Comparison of ENCODE assay signal across 9 cellular contexts in the genomic region with DNA sequence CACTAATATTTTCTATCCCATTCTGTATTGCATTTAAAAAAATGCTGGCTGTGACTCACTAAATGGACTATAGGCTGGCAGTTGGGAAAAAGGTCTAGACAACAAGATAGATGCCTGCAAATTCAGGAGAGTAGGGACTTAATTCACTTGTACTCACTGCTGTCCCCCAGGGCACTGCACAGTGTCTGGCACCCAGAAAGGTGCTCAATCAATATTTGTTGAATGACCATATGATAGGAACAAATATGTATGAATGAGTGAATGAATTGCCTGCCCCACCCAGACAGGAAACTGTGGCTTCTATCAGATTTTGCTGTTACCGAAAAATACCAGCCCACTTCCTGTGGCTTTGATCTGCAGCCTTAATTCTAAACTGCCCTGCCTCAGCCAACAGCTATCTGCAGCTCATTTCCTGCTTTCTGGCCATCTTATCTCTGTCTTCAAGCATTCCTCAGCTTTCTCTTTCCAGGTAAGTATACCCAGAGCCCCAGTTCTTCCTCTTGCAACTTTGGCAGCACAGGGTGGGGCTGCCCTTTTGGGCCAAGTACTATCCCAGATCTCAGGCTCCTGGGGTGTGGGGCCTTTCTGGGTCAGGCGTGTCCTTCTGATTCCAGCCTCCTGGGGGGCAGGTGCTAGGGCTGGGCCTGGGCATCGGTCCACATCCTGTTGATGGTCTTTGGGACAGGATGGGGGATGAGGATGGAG. TPM values are rescaled to one million over a fixed set of nuclear protein-coding genes. Genes with fewer than 3 reads are reported as not detected.
DNase-seq lines count a peak whose midpoint lies in the region; ATAC-seq and TF ChIP-seq lines count a peak whose summit lies in the region.
"Had no signal": no experiment of that assay in that cellular context is flagged by ENCODE, and none has a peak within 500 bp of the region (broad histone marks: within the 10 kb centered on the region; RNA-seq: fewer than 3 reads in every experiment).

No MANE protein-coding gene starts in this region.

- H3K4me3 Mint-ChIP-seq in naive thymus-derived CD8-positive, alpha-beta T cell: peak overlapping the region; percentile 58 to 85 (median 76)

- H3K9me3 Mint-ChIP-seq in naive thymus-derived CD8-positive, alpha-beta T cell: no peaks in the 10 kb centered on the region

- ATAC-seq in naive thymus-derived CD8-positive, alpha-beta T cell: peak; percentile 85 to 87
- no peak for ATAC-seq in HG03520 (IDR thresholded peaks at IDR 0.05; ENCODE audit: unreplicated experiment)

- no peaks in the 10 kb centered on the region for H3K36me3 Mint-ChIP-seq in naive thymus-derived CD8-positive, alpha-beta T cell

- peaks cover 43 to 65% (median 58%) of the 10 kb centered on the region in 4 donors for H3K4me1 Mint-ChIP-seq in naive thymus-derived CD8-positive, alpha-beta T cell

- WGBS in GM23248 (ENCODE audit: low coverage in 1 of 2, low lambda C conversion rate in 2 of 2, missing lambda C conversion rate in 2 of 2), 2 experiments: 52 to 59% methylated on average over 3 of the region's 3 CpGs

- H3K9me3 ChIP-seq in GM23248 (ENCODE audit: low read depth): no peaks in the 10 kb centered on the region

- no peaks in the 10 kb centered on the region for H3K9me2 ChIP-seq in GM23248 (ENCODE audit: insufficient read depth)

- no peak overlapping the region for H3K9ac ChIP-seq in GM23248
- H3K9ac ChIP-seq: parathyroid adenoma had no signal

- peak overlapping the region; percentile 27 for H3K27ac ChIP-seq in GM23248
- H3K27ac ChIP-seq: parathyroid adenoma had no signal

- H3K27ac Mint-ChIP-seq in naive thymus-derived CD8-positive, alpha-beta T cell: peak overlapping the region; percentile 32 to 95 (median 90)

- H3K4me3 ChIP-seq in GM23248: 0 out of 2 replicates have a peak overlapping the region, but pooled peaks have one; percentile 12

- H3F3A ChIP-seq in GM23248 (ENCODE audit: insufficient read depth): peaks cover 25% of the 10 kb centered on the region

- in situ Hi-C loops in ACHN (cut with HindIII; ENCODE audit: low pct_ligation_motif_present, low pct_unique_long_range_greater_than_20kb, low sequenced_read_pairs) (no loop called here), GM23248 (cut with MboI) (no loop called here)

- POLR2A ChIA-PET in naive thymus-derived CD8-positive, alpha-beta T cell (lab: Charles Lee): interaction anchor here (0.6 to 3.4 kb wide), 10 partner anchors 11 to 99 kb away, joined by 3 to 21 read pairs (median 6); partner anchors contain the start of gene TOP2A

- peaks cover 0 to 15% (median 8%) of the 10 kb centered on the region in 5 donors for H3K27me3 Mint-ChIP-seq in naive thymus-derived CD8-positive, alpha-beta T cell

- no peaks in the 10 kb centered on the region for H3K36me3 ChIP-seq in GM23248 (ENCODE audit: low read depth)

- H2AFZ ChIP-seq in GM23248: no peak overlapping the region
- H2AFZ ChIP-seq: parathyroid adenoma had no signal

- H4K20me1 ChIP-seq in GM23248 (ENCODE audit: insufficient read depth): no peaks in the 10 kb centered on the region

- H3K4me1 ChIP-seq in GM23248 (ENCODE audit: insufficient read depth): peaks cover 45% of the 10 kb centered on the region
- H3K4me1 ChIP-seq: parathyroid adenoma had no signal

- H3K79me2 ChIP-seq in GM23248 (ENCODE audit: insufficient read depth): no peaks in the 10 kb centered on the region
- H3K79me2 ChIP-seq: parathyroid adenoma had no signal

- no peaks in the 10 kb centered on the region for H3K27me3 ChIP-seq in GM23248 (replicated peaks; ENCODE audit: insufficient read depth)

- peak; percentile 30 for DNase-seq in ACHN
- DNase-seq in GM23248: peak; percentile 67
- peak; percentile 62 for DNase-seq in activated effector memory CD4-positive, alpha-beta T cell treated with Interleukin-2 at 50 U/mL for 16 hours
- DNase-seq in naive thymus-derived CD8-positive, alpha-beta T cell: peak in 9 of 10 donors; percentile 47 to 89 (median 78)
- no peak for DNase-seq in NCI-H748 (lab: John Stamatoyannopoulos, UW; ENCODE audit: unreplicated experiment)
- no peak for DNase-seq in OCI-M2 (lab: John Stamatoyannopoulos, UW; ENCODE audit: unreplicated experiment)

- peak overlapping the region; percentile 22 for H3K4me2 ChIP-seq in GM23248 (ENCODE audit: unreplicated experiment)

TF ChIP-seq in PFSK-1, 5 proteins besides CTCF, POLR2A, EP300 and RAD21:
- TF ChIP-seq FOXP2 (optimal IDR thresholded peaks at IDR 0.05; ENCODE audit: borderline replicate concordance, extremely low read depth, extremely low read length, insufficient read depth) (peak; percentile 20), TAF1 (IDR thresholded peaks at IDR 0.05; ENCODE audit: borderline replicate concordance, insufficient read depth, low read length) (no peak)

RNA-seq across cellular contexts. Expression of gene TNS4, which starts 15.3 kb away (rescaled TPM):
- total RNA-seq in GM23248 (2014; rRNA removed; shearing (Covaris generic)): not detected in 2 replicates
- polyA plus RNA-seq in GM23248 (2016; fragmentation: Nextera tagmentation; extraction: Ambion mirVana): 0.20 and 0.44 TPM in 2 replicates
- not detected for polyA plus RNA-seq in PFSK-1 (2012; ENCODE audit: insufficient read length, low read depth)
- not detected for total RNA-seq in naive thymus-derived CD8-positive, alpha-beta T cell
- not detected for polyA plus RNA-seq in naive thymus-derived CD8-positive, alpha-beta T cell

RNA-seq across cellular contexts. Expression of gene CCR7, which starts 48.5 kb away (rescaled TPM):
- total RNA-seq in GM23248 (2014; rRNA removed; shearing (Covaris generic)): not detected in 2 replicates
- polyA plus RNA-seq in GM23248 (2016; fragmentation: Nextera tagmentation; extraction: Ambion mirVana): 0.68 and 1.2 TPM in 2 replicates
- 0.84 TPM for polyA plus RNA-seq in PFSK-1 (2012; ENCODE audit: insufficient read length, low read depth)
- total RNA-seq in naive thymus-derived CD8-positive, alpha-beta T cell: 100 to 1,000 TPM; 571 to 574 TPM
- polyA plus RNA-seq in naive thymus-derived CD8-positive, alpha-beta T cell: 1,000 to 10,000 TPM in 2 of 3 donors, 100 to 1,000 TPM in 1; 897 to 2,008 (median 1,531) TPM

Comparison
In these comparisons a context has a peak if more than half of its experiments do, and no peak if none do; other contexts are left out.
1. DNase-seq: peak in ACHN (single experiment), GM23248 (single experiment), activated effector memory CD4-positive, alpha-beta T cell treated with Interleukin-2 at 50 U/mL for 16 hours (single experiment) and naive thymus-derived CD8-positive, alpha-beta T cell (9 of 10); none in NCI-H748 (single experiment) and OCI-M2 (single experiment).
2. RNA of gene CCR7, which starts 48.5 kb away (total RNA-seq): 571 to 574 TPM in naive thymus-derived CD8-positive, alpha-beta T cell; not detected in GM23248; every median in the first group is over 100 times any median in the second.